ENCODE assay signal across 14 cellular contexts in genomic region chr15:67927501-67928156, GRCh38.
DNase-seq lines count a peak whose midpoint lies in the region; ATAC-seq and TF ChIP-seq lines count a peak whose summit lies in the region.
"Had no signal": no experiment of that assay in that cellular context is flagged by ENCODE, and none has a peak within 500 bp of the region (broad histone marks: within the 10 kb centered on the region; RNA-seq: fewer than 3 reads in every experiment).

No MANE protein-coding gene starts in this region.

- H3K27ac Mint-ChIP-seq in CD8-positive, alpha-beta T cell: no peak overlapping the region

- peaks cover 5% of the 10 kb centered on the region for H3K27me3 Mint-ChIP-seq in CD8-positive, alpha-beta T cell (ENCODE audit: low read depth)

- H3K27ac ChIP-seq in VCaP: peak overlapping the region; percentile 43
- no peak overlapping the region for H3K27ac ChIP-seq in CD8-positive, alpha-beta T cell (ENCODE audit: low read depth, low read length)
- H3K27ac ChIP-seq: epithelial cell of prostate, parathyroid adenoma had no signal

- H3K4me3 Mint-ChIP-seq in CD8-positive, alpha-beta T cell: no peak overlapping the region

- intact Hi-C loops in left ventricle myocardium superior (cut with micrococcal nuclease): no loop called here
- intact Hi-C loops in CD8-positive, alpha-beta T cell (cut with DNase I, micrococcal nuclease): no loop called here

- peaks cover 4% of the 10 kb centered on the region for H3K9me3 Mint-ChIP-seq in CD8-positive, alpha-beta T cell

- H3K4me1 ChIP-seq in CD8-positive, alpha-beta T cell (ENCODE audit: insufficient read depth, low read length): no peaks in the 10 kb centered on the region
- H3K4me1 ChIP-seq: parathyroid adenoma had no signal

- H3K4me3 ChIP-seq in skeletal muscle cell (ENCODE audit: low read depth, low read length): no peak overlapping the region
- H3K4me3 ChIP-seq in CD8-positive, alpha-beta T cell (ENCODE audit: low read depth, low read length): no peak overlapping the region

- POLR2A ChIA-PET in CD8-positive, alpha-beta T cell (lab: Charles Lee): no interaction called here

- H3K36me3 ChIP-seq in CD8-positive, alpha-beta T cell (ENCODE audit: insufficient read depth, low read length): no peaks in the 10 kb centered on the region

- no peaks in the 10 kb centered on the region for H3K4me1 Mint-ChIP-seq in CD8-positive, alpha-beta T cell (ENCODE audit: low read depth)

- no peaks in the 10 kb centered on the region for H3K36me3 Mint-ChIP-seq in CD8-positive, alpha-beta T cell

- no peaks in the 10 kb centered on the region for H3K27me3 ChIP-seq in CD8-positive, alpha-beta T cell (ENCODE audit: insufficient read depth, low read length)

- H3K9me3 ChIP-seq in CD8-positive, alpha-beta T cell (ENCODE audit: low read length): no peaks in the 10 kb centered on the region

- peak; percentile 95 for DNase-seq in EL
- DNase-seq in left ventricle myocardium superior: peak; percentile 77
- peak; percentile 68 for DNase-seq in skeletal muscle cell (ENCODE audit: low read depth)
- DNase-seq in CD8-positive, alpha-beta T cell: no peak
- DNase-seq in activated effector memory CD4-positive, alpha-beta T cell treated with anti-CD3 and anti-CD28 coated beads, Interleukin-2, amount 50 U/mL, for 16 hours: no peak
- DNase-seq in pons (ENCODE audit: low spot score): no peak
- DNase-seq: activated T-cell treated with anti-CD3 and anti-CD28 coated beads, Interleukin-2, amount 50 U/mL, for 48 hours; KG1; RPMI8226 had no signal

- CTCF ChIA-PET in CD8-positive, alpha-beta T cell (lab: Charles Lee): no interaction called here

- ATAC-seq in left ventricle myocardium superior (peak; percentile 77), GM18868 (IDR thresholded peaks at IDR 0.05; ENCODE audit: unreplicated experiment) (no peak)
- ATAC-seq in CD8-positive, alpha-beta T cell: no peak
- ATAC-seq: HCT116 had no signal

- TF ChIP-seq CTCF in VCaP (conservative IDR thresholded peaks at IDR 0.05): no peak
- TF ChIP-seq CTCF in CD8-positive, alpha-beta T cell (IDR thresholded peaks at IDR 0.05): no peak

Comparison
In these comparisons a context has a peak if more than half of its experiments do, and no peak if none do; other contexts are left out.
1. DNase-seq: peak in EL (single experiment), left ventricle myocardium superior (single experiment) and skeletal muscle cell (single experiment); none in CD8-positive, alpha-beta T cell (0 of 7), activated effector memory CD4-positive, alpha-beta T cell treated with anti-CD3 and anti-CD28 coated beads, Interleukin-2, amount 50 U/mL, for 16 hours (single experiment) and pons (single experiment).